12 cellular contexts compared by ENCODE assay signal in the genomic region with DNA sequence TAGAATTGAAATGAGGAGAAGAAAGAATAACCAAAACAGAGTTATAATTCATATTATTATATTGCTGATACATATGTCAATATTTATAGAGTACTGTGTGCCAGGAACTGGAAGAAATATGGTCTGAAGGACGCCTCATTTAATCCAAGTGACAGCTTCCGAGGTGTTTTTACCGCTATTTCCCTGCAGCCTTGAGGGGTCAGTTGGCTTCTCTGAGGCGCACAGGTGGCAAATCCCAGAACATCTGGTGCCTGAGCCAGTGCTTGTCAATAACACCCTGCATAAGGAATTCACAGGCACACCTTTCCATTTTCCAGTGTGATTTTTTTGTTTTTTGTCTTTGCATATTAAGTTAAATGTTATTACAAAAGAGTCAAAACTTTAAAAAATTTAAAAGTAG. TPM values are rescaled to one million over a fixed set of nuclear protein-coding genes. Genes with fewer than 3 reads are reported as not detected.
DNase-seq lines count a peak whose midpoint lies in the region; ATAC-seq and TF ChIP-seq lines count a peak whose summit lies in the region.
"Had no signal": no experiment of that assay in that cellular context is flagged by ENCODE, and none has a peak within 500 bp of the region (broad histone marks: within the 10 kb centered on the region; RNA-seq: fewer than 3 reads in every experiment).

No MANE protein-coding gene starts in this region.

- ATAC-seq in activated CD8-positive, alpha-beta memory T cell treated with anti-CD3 and anti-CD28 coated beads, Interleukin-2, amount 10 ng/mL, durations not matched to agents 7 days and 5 days = no peak
- ATAC-seq in HG02642 (IDR thresholded peaks at IDR 0.05; ENCODE audit: poor library complexity, unreplicated experiment) = no peak
- ATAC-seq: GM23338 had no signal

- H3K27ac Mint-ChIP-seq in activated CD8-positive, alpha-beta memory T cell treated with anti-CD3 and anti-CD28 coated beads, Interleukin-2, amount 10 ng/mL, durations not matched to agents 7 days and 5 days = no peak overlapping the region
- H3K27ac Mint-ChIP-seq in glutamatergic neuron (ENCODE audit: unreplicated experiment) (peak overlapping the region; percentile 94), type B pancreatic cell (peak overlapping the region; percentile 10), immature natural killer cell (no peak overlapping the region)
- H3K27ac Mint-ChIP-seq: B cell had no signal

- peaks cover 2% of the 10 kb centered on the region for H3K4me1 Mint-ChIP-seq in activated CD8-positive, alpha-beta memory T cell treated with anti-CD3 and anti-CD28 coated beads, Interleukin-2, amount 10 ng/mL, durations not matched to agents 7 days and 5 days
- peaks cover 41% of the 10 kb centered on the region for H3K4me1 Mint-ChIP-seq in glutamatergic neuron (ENCODE audit: low read depth, unreplicated experiment)
- peaks cover 20% of the 10 kb centered on the region for H3K4me1 Mint-ChIP-seq in type B pancreatic cell (ENCODE audit: unreplicated experiment)
- H3K4me1 Mint-ChIP-seq in immature natural killer cell = peaks cover 7 to 8% of the 10 kb centered on the region in 2 donors

- TF ChIP-seq CTCF in glutamatergic neuron (IDR thresholded peaks at IDR 0.05; ENCODE audit: partially characterized antibody, unreplicated experiment) (no peak), type B pancreatic cell (conservative IDR thresholded peaks at IDR 0.05) (no peak)

- CTCF ChIA-PET in activated CD8-positive, alpha-beta memory T cell treated with anti-CD3 and anti-CD28 coated beads, Interleukin-2, amount 10 ng/mL, durations not matched to agents 7 days and 5 days (lab: Charles Lee) = no interaction called here

- no peaks in the 10 kb centered on the region for H3K27me3 Mint-ChIP-seq in activated CD8-positive, alpha-beta memory T cell treated with anti-CD3 and anti-CD28 coated beads, Interleukin-2, amount 10 ng/mL, durations not matched to agents 7 days and 5 days
- H3K27me3 Mint-ChIP-seq in glutamatergic neuron (ENCODE audit: unreplicated experiment) (peaks cover 10% of the 10 kb centered on the region), type B pancreatic cell (no peaks in the 10 kb centered on the region), immature natural killer cell (ENCODE audit: low read depth in 3 of 3) (peaks cover 2 to 4% (median 2%) of the 10 kb centered on the region in 3 donors)
- H3K27me3 Mint-ChIP-seq: CD4-positive, alpha-beta memory T cell had no signal

- peak; percentile 15 for DNase-seq in activated CD8-positive, alpha-beta memory T cell treated with anti-CD3 and anti-CD28 coated beads for 24 hours
- DNase-seq in activated CD8-positive, alpha-beta memory T cell treated with anti-CD3 and anti-CD28 coated beads, Interleukin-2, amount 10 ng/mL, durations not matched to agents 7 days and 5 days = no peak
- peak; percentile 1 for DNase-seq in NCI-H524 treated with DMSO at 0.1 percent for 48 hours (lab: John Stamatoyannopoulos, UW)
- DNase-seq in glutamatergic neuron = peak; percentile 50
- no peak for DNase-seq in type B pancreatic cell (ENCODE audit: extremely low spot score, unreplicated experiment)
- DNase-seq in immature natural killer cell = no peak
- DNase-seq: CD4-positive, alpha-beta memory T cell; H7; IMR-90 had no signal

- H3K4me3 Mint-ChIP-seq in activated CD8-positive, alpha-beta memory T cell treated with anti-CD3 and anti-CD28 coated beads, Interleukin-2, amount 10 ng/mL, durations not matched to agents 7 days and 5 days = no peak overlapping the region
- H3K4me3 Mint-ChIP-seq in glutamatergic neuron (ENCODE audit: unreplicated experiment) (peak overlapping the region; percentile 81), type B pancreatic cell (no peak overlapping the region), immature natural killer cell (no peak overlapping the region)
- H3K4me3 Mint-ChIP-seq: B cell; CD4-positive, alpha-beta memory T cell; GM23338 had no signal

- no peaks in the 10 kb centered on the region for H3K9me3 Mint-ChIP-seq in activated CD8-positive, alpha-beta memory T cell treated with anti-CD3 and anti-CD28 coated beads, Interleukin-2, amount 10 ng/mL, durations not matched to agents 7 days and 5 days (ENCODE audit: low read depth)
- H3K9me3 Mint-ChIP-seq in glutamatergic neuron (ENCODE audit: unreplicated experiment) (peaks cover 18% of the 10 kb centered on the region), type B pancreatic cell (no peaks in the 10 kb centered on the region), immature natural killer cell (no peaks in the 10 kb centered on the region)
- H3K9me3 Mint-ChIP-seq: CD4-positive, alpha-beta memory T cell; GM23338 had no signal

- H3K36me3 Mint-ChIP-seq in activated CD8-positive, alpha-beta memory T cell treated with anti-CD3 and anti-CD28 coated beads, Interleukin-2, amount 10 ng/mL, durations not matched to agents 7 days and 5 days = no peaks in the 10 kb centered on the region
- peaks cover 10% of the 10 kb centered on the region for H3K36me3 Mint-ChIP-seq in glutamatergic neuron (ENCODE audit: unreplicated experiment)
- peaks cover 33% of the 10 kb centered on the region for H3K36me3 Mint-ChIP-seq in type B pancreatic cell
- H3K36me3 Mint-ChIP-seq in immature natural killer cell = no peaks in the 10 kb centered on the region
- H3K36me3 Mint-ChIP-seq: CD4-positive, alpha-beta memory T cell had no signal

RNA-seq across cellular contexts. Expression of a gene that starts 43.3 kb away (rescaled TPM):
- total RNA-seq in activated CD8-positive, alpha-beta memory T cell treated with anti-CD3 and anti-CD28 coated beads, Interleukin-2, amount 10 ng/mL, durations not matched to agents 7 days and 5 days = under 1 TPM in 1 of 2 experiments, not detected in 1; 0.96 TPM
- total RNA-seq in glutamatergic neuron (ENCODE audit: unreplicated experiment) (28.7 TPM), type B pancreatic cell (ENCODE audit: low replicate concordance) (85.7 and 117 TPM in 2 replicates)
- under 1 TPM in 1 of 3 donors, not detected in 2; 0.49 TPM for polyA plus RNA-seq in immature natural killer cell

Comparison
In these comparisons a context has a peak if more than half of its experiments do, and no peak if none do; other contexts are left out.
1. DNase-seq: peak in activated CD8-positive, alpha-beta memory T cell treated with anti-CD3 and anti-CD28 coated beads for 24 hours (single experiment), NCI-H524 treated with DMSO at 0.1 percent for 48 hours (single experiment) and glutamatergic neuron (single experiment); none in activated CD8-positive, alpha-beta memory T cell treated with anti-CD3 and anti-CD28 coated beads, Interleukin-2, amount 10 ng/mL, durations not matched to agents 7 days and 5 days (single experiment), type B pancreatic cell (single experiment) and immature natural killer cell (0 of 3).
2. H3K27ac Mint-ChIP-seq: peak in glutamatergic neuron (single experiment) and type B pancreatic cell (single experiment); none in activated CD8-positive, alpha-beta memory T cell treated with anti-CD3 and anti-CD28 coated beads, Interleukin-2, amount 10 ng/mL, durations not matched to agents 7 days and 5 days (single experiment) and immature natural killer cell (0 of 6).
3. RNA of a gene that starts 43.3 kb away (total RNA-seq): 85.7 to 117 TPM in type B pancreatic cell and 28.7 TPM in glutamatergic neuron (single experiment); 0.96 TPM in activated CD8-positive, alpha-beta memory T cell treated with anti-CD3 and anti-CD28 coated beads, Interleukin-2, amount 10 ng/mL, durations not matched to agents 7 days and 5 days; every median in the first group is over 10 times any median in the second.